20 cellular contexts compared by ENCODE assay signal in genomic region chr1:30374400-30375070, GRCh38.
"Had no signal": no experiment of that assay in that cellular context is flagged by ENCODE, and none has a peak within 500 bp of the region (broad histone marks: within the 10 kb centered on the region; RNA-seq: fewer than 3 reads in every experiment).

No MANE protein-coding gene starts in this region.

- H3K36me3 ChIP-seq: colonic mucosa, spleen, thoracic aorta had no signal

- DNase-seq: activated CD4-positive, alpha-beta T cell treated with anti-CD3 and anti-CD28 coated beads, Interleukin-2, amount 50 U/mL, for 4 hours; activated CD4-positive, CD25-positive, alpha-beta regulatory T cell treated with anti-CD3 and anti-CD28 coated beads, Interleukin-2, amount 50 U/mL, for 72 hours; activated naive CD4-positive, alpha-beta T cell treated with anti-CD3 and anti-CD28 coated beads, Interleukin-2, amount 10 ng/mL, durations not matched to agents 7 days and 5 days; central memory CD4-positive, alpha-beta T cell; colonic mucosa; effector CD4-positive, alpha-beta T cell; foreskin keratinocyte; glutamatergic neuron; hypothalamus; kidney glomerular epithelial cell; mesendoderm; SK-N-SH; spleen; stimulated activated naive CD8-positive, alpha-beta T cell treated with anti-CD3 and anti-CD28 coated beads, Interleukin-15, amount 100 ng/mL, for 72 hours; T1000 had no signal

- H3K36me3 Mint-ChIP-seq: activated naive CD4-positive, alpha-beta T cell treated with anti-CD3 and anti-CD28 coated beads, Interleukin-2, amount 10 ng/mL, durations not matched to agents 7 days and 5 days; T-cell had no signal

- H3K27me3 ChIP-seq: colonic mucosa had no signal

- ATAC-seq: foreskin keratinocyte, sciatic nerve, T-cell had no signal

- H3K4me3 ChIP-seq: colonic mucosa, spleen, thoracic aorta had no signal

- H3K9me3 Mint-ChIP-seq: activated naive CD4-positive, alpha-beta T cell treated with anti-CD3 and anti-CD28 coated beads, Interleukin-2, amount 10 ng/mL, durations not matched to agents 7 days and 5 days; activated T-helper 1 cell treated with anti-CD3 and anti-CD28 coated beads, Interleukin-12 subunit alpha, Interleukin-12 subunit beta, Interleukin-2, Interleukin-4 antibody, amounts not matched to agents 30 ng/mL and 10 ng/mL and 1 ng/mL, durations not matched to agents 14 hours and 24 hours and 36 hours; nephron; stimulated activated naive CD8-positive, alpha-beta T cell treated with anti-CD3 and anti-CD28 coated beads, Interleukin-15, amount 100 ng/mL, for 72 hours; T-cell had no signal

- H3K9me3 ChIP-seq: colonic mucosa, SK-N-SH, spleen, thoracic aorta had no signal

- H3K27ac ChIP-seq: colonic mucosa, foreskin keratinocyte, spleen, thoracic aorta had no signal

- H3K4me2 ChIP-seq: SK-N-SH had no signal

- H3K4me1 ChIP-seq: colonic mucosa had no signal

- H3K4me1 Mint-ChIP-seq: activated naive CD4-positive, alpha-beta T cell treated with anti-CD3 and anti-CD28 coated beads, Interleukin-2, amount 10 ng/mL, durations not matched to agents 7 days and 5 days; stimulated activated naive CD8-positive, alpha-beta T cell treated with anti-CD3 and anti-CD28 coated beads, Interleukin-15, amount 100 ng/mL, for 72 hours; T-cell had no signal

- H3K27ac Mint-ChIP-seq: activated naive CD4-positive, alpha-beta T cell treated with anti-CD3 and anti-CD28 coated beads, Interleukin-2, amount 10 ng/mL, durations not matched to agents 7 days and 5 days; activated T-helper 1 cell treated with anti-CD3 and anti-CD28 coated beads, Interleukin-12 subunit alpha, Interleukin-12 subunit beta, Interleukin-2, Interleukin-4 antibody, amounts not matched to agents 30 ng/mL and 10 ng/mL and 1 ng/mL, durations not matched to agents 14 hours and 24 hours and 36 hours; nephron; T-cell had no signal

- H3K4me3 Mint-ChIP-seq: activated naive CD4-positive, alpha-beta T cell treated with anti-CD3 and anti-CD28 coated beads, Interleukin-2, amount 10 ng/mL, durations not matched to agents 7 days and 5 days; activated T-helper 1 cell treated with anti-CD3 and anti-CD28 coated beads, Interleukin-12 subunit alpha, Interleukin-12 subunit beta, Interleukin-2, Interleukin-4 antibody, amounts not matched to agents 30 ng/mL and 10 ng/mL and 1 ng/mL, durations not matched to agents 14 hours and 24 hours and 36 hours; nephron; stimulated activated naive CD8-positive, alpha-beta T cell treated with anti-CD3 and anti-CD28 coated beads, Interleukin-15, amount 100 ng/mL, for 72 hours; T-cell had no signal

- H3K9ac ChIP-seq: SK-N-SH had no signal
